In the genomic region with DNA sequence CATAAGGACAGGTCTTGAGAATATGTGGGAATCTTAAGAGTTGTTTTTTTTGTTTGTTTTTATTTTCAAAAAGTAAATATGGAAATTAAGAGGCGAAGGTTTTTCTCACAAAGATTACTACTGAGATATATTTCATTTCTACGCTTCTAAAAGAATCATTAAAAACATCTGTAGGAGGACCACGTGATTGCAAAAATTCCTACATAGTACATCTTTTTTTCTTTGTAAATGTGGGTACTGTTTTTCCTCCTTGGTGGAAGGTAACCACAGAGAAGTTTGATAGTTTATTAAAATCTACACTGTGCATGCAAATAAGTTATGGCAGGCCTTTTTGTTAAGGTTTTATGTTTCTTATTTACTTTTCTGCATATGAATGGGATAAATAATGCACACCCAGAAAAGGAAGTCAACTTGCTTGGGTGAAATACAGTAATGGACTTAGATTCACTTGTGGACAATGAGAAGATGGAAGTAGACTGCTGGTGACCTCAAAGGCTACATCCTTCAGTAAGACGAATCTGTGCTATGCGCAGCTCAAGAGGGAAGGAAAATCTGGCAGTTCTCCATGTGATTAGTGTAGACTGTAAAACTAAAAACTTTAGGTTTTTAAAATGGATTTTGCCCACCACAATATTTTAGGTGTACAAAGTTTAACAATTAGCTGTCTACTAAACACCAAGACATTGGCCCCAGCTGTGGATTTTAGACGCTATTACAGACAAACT, we compare ENCODE assay signal across 15 cellular contexts. TPM values are rescaled to one million over a fixed set of nuclear protein-coding genes. Genes with fewer than 3 reads are reported as not detected.
A peak's percentile ranks its signal among the peaks of the same experiment; 100 is the strongest.
DNase-seq lines count a peak whose midpoint lies in the region; ATAC-seq and TF ChIP-seq lines count a peak whose summit lies in the region.
"Had no signal": no experiment of that assay in that cellular context is flagged by ENCODE, and none has a peak within 500 bp of the region (broad histone marks: within the 10 kb centered on the region; RNA-seq: fewer than 3 reads in every experiment).

No MANE protein-coding gene starts in this region.

- no peaks in the 10 kb centered on the region for H3K9me3 Mint-ChIP-seq in activated naive CD8-positive, alpha-beta T cell (ENCODE audit: low read depth)
- no peaks in the 10 kb centered on the region for H3K9me3 Mint-ChIP-seq in activated naive CD8-positive, alpha-beta T cell treated with anti-CD3 and anti-CD28 coated beads for 36 hours
- H3K9me3 Mint-ChIP-seq in type B pancreatic cell = no peaks in the 10 kb centered on the region

- H3K4me3 ChIP-seq in adipocyte (ENCODE audit: low read length) = no peak overlapping the region
- H3K4me3 ChIP-seq: uterus had no signal

- DNase-seq in activated naive CD8-positive, alpha-beta T cell treated with anti-CD3 and anti-CD28 coated beads for 36 hours = no peak
- DNase-seq in adipocyte (ENCODE audit: low read depth) = peak; percentile 54
- peak; percentile 48 for DNase-seq in inferior parietal cortex (ENCODE audit: extremely low spot score)
- no peak for DNase-seq in type B pancreatic cell (ENCODE audit: extremely low spot score, unreplicated experiment)
- no peak for DNase-seq in SW480 (ENCODE audit: low spot score)
- DNase-seq: BE2C; cortex of kidney; NCI-H1436 treated with DMSO at 0.1 percent for 48 hours; RPMI8226; stimulated activated CD4-positive, alpha-beta T cell treated with anti-CD3 and anti-CD28 coated beads, Interleukin-4, amount 100 ng/mL, for 1 hour; T-helper 9 cell; uterus had no signal

- no peak overlapping the region for H3K27ac Mint-ChIP-seq in activated naive CD8-positive, alpha-beta T cell
- H3K27ac Mint-ChIP-seq in activated naive CD8-positive, alpha-beta T cell treated with anti-CD3 and anti-CD28 coated beads for 36 hours = no peak overlapping the region
- no peak overlapping the region for H3K27ac Mint-ChIP-seq in type B pancreatic cell

- no peaks in the 10 kb centered on the region for H3K27me3 Mint-ChIP-seq in activated naive CD8-positive, alpha-beta T cell
- H3K27me3 Mint-ChIP-seq in activated naive CD8-positive, alpha-beta T cell treated with anti-CD3 and anti-CD28 coated beads for 36 hours = no peaks in the 10 kb centered on the region
- peaks cover 68% of the 10 kb centered on the region for H3K27me3 Mint-ChIP-seq in type B pancreatic cell

- peak overlapping the region; percentile 84 for H3K4me3 Mint-ChIP-seq in activated naive CD8-positive, alpha-beta T cell
- no peak overlapping the region for H3K4me3 Mint-ChIP-seq in activated naive CD8-positive, alpha-beta T cell treated with anti-CD3 and anti-CD28 coated beads for 36 hours
- H3K4me3 Mint-ChIP-seq in type B pancreatic cell = peak overlapping the region; percentile 40

- no peaks in the 10 kb centered on the region for H3K36me3 ChIP-seq in adipocyte (ENCODE audit: control insufficient read depth, insufficient read depth, low read length, severe bottlenecking)
- H3K36me3 ChIP-seq: BE2C, uterus had no signal

- peaks cover 45% of the 10 kb centered on the region for H3K4me1 Mint-ChIP-seq in activated naive CD8-positive, alpha-beta T cell (ENCODE audit: low read depth)
- peaks cover 37% of the 10 kb centered on the region for H3K4me1 Mint-ChIP-seq in activated naive CD8-positive, alpha-beta T cell treated with anti-CD3 and anti-CD28 coated beads for 36 hours
- no peaks in the 10 kb centered on the region for H3K4me1 Mint-ChIP-seq in type B pancreatic cell (ENCODE audit: unreplicated experiment)

- peaks cover 3% of the 10 kb centered on the region for H3K27me3 ChIP-seq in adipocyte (replicated peaks; ENCODE audit: control insufficient read depth, insufficient read depth, low read length)
- H3K27me3 ChIP-seq: BE2C, uterus had no signal

- H3K9ac ChIP-seq in adipocyte (ENCODE audit: low read length) = peak overlapping the region; percentile 72

- no peak for TF ChIP-seq CTCF in type B pancreatic cell (conservative IDR thresholded peaks at IDR 0.05)

- ATAC-seq in HG03565 (IDR thresholded peaks at IDR 0.05; ENCODE audit: unreplicated experiment) = no peak
- no peak for ATAC-seq in HG03135 (IDR thresholded peaks at IDR 0.05; ENCODE audit: unreplicated experiment)

- H3K36me3 Mint-ChIP-seq in activated naive CD8-positive, alpha-beta T cell = peaks cover 3% of the 10 kb centered on the region
- no peaks in the 10 kb centered on the region for H3K36me3 Mint-ChIP-seq in activated naive CD8-positive, alpha-beta T cell treated with anti-CD3 and anti-CD28 coated beads for 36 hours
- no peaks in the 10 kb centered on the region for H3K36me3 Mint-ChIP-seq in type B pancreatic cell

- peaks cover 15% of the 10 kb centered on the region for H3K4me1 ChIP-seq in adipocyte (ENCODE audit: control insufficient read depth, insufficient read depth, low read length)
- H3K4me1 ChIP-seq: BE2C, uterus had no signal

- H3K9me3 ChIP-seq in adipocyte (ENCODE audit: control insufficient read depth, low read length) = no peaks in the 10 kb centered on the region
- H3K9me3 ChIP-seq: BE2C, uterus had no signal

RNA-seq across cellular contexts. Expression of gene AK5, which starts 2.0 kb away (rescaled TPM):
- 1 to 10 TPM; 4.3 to 6.6 TPM for total RNA-seq in activated naive CD8-positive, alpha-beta T cell treated with anti-CD3 and anti-CD28 coated beads for 36 hours
- total RNA-seq in type B pancreatic cell (ENCODE audit: low replicate concordance) = 1.0 and 3.4 TPM in 2 replicates

Comparison
In these comparisons a context has a peak if more than half of its experiments do, and no peak if none do; other contexts are left out.
1. DNase-seq: peak in adipocyte (single experiment) and inferior parietal cortex (single experiment); none in activated naive CD8-positive, alpha-beta T cell treated with anti-CD3 and anti-CD28 coated beads for 36 hours (single experiment), type B pancreatic cell (single experiment) and SW480 (single experiment).